Comparison of ENCODE assay signal across 14 cellular contexts in genomic region chr22:24485608-24486007, GRCh38. TPM values are rescaled to one million over a fixed set of nuclear protein-coding genes. Genes with fewer than 3 reads are reported as not detected.
A peak's percentile ranks its signal among the peaks of the same experiment; 100 is the strongest.
DNase-seq lines count a peak whose midpoint lies in the region; ATAC-seq, FAIRE-seq and TF ChIP-seq lines count a peak whose summit lies in the region.
"Had no signal": no experiment of that assay in that cellular context is flagged by ENCODE, and none has a peak within 500 bp of the region (broad histone marks: within the 10 kb centered on the region; RNA-seq: fewer than 3 reads in every experiment).

No MANE protein-coding gene starts in this region.

- DNase-seq in ACHN (peak; percentile 19), GM19239 (ENCODE audit: insufficient read length, low spot score) (no peak), activated B cell treated with CpG ODN at 0.5 μM for 24 hours (no peak), kidney (no peak), HAP-1 (ENCODE audit: low spot score in 2 of 2) (no peak), CD14-positive monocyte (ENCODE audit: low spot score) (no peak)
- no peak for DNase-seq in activated effector memory CD4-positive, alpha-beta T cell treated with anti-CD3 and anti-CD28 coated beads, Interleukin-2, amount 50 U/mL, for 16 hours
- DNase-seq: activated T-cell treated with anti-CD3 and anti-CD28 coated beads, Interleukin-2, amount 50 U/mL, for 72 hours; glutamatergic neuron; midbrain; NCI-H1436 treated with DMSO at 0.1 percent for 48 hours; small intestine had no signal

- H3K36me3 ChIP-seq in kidney (ENCODE audit: control insufficient read depth in 1 of 2, insufficient read depth in 2 of 2, low read length in 2 of 2): no peaks in the 10 kb centered on the region
- no peaks in the 10 kb centered on the region for H3K36me3 ChIP-seq in HAP-1 (replicated peaks)

- H3K36me3 Mint-ChIP-seq in activated B cell treated with CpG ODN at 0.5 μM for 24 hours (ENCODE audit: low read depth) (no peaks in the 10 kb centered on the region), CD14-positive monocyte (peaks cover 0 to 3% of the 10 kb centered on the region in 2 donors)

- POLR2A ChIA-PET in activated B cell treated with CpG ODN at 0.5 μM for 24 hours (lab: Charles Lee): interaction anchor here (0.5 kb wide), 1 partner anchor 67 kb away, joined by 9 read pairs; no protein-coding TSS in a partner anchor

- CTCF ChIA-PET in activated B cell treated with CpG ODN at 0.5 μM for 24 hours (lab: Charles Lee): interaction anchor here (1.5 to 4.6 kb wide), 3 partner anchors 51 to 64 kb away, joined by 4 to 29 read pairs (median 10); no protein-coding TSS in a partner anchor

- ATAC-seq in activated B cell treated with CpG ODN at 0.5 μM for 24 hours (ENCODE audit: low read depth): peak; percentile 75
- no peak for ATAC-seq in esophagus mucosa

- H3K4me1 ChIP-seq in kidney (ENCODE audit: control insufficient read depth in 1 of 2, insufficient read depth in 1 of 2, low read depth in 1 of 2, low read length in 2 of 2) (peaks cover 4 to 21% of the 10 kb centered on the region in 2 donors), HAP-1 (no peaks in the 10 kb centered on the region)

- H3K9ac ChIP-seq in kidney (ENCODE audit: low read length in 2 of 2): no peak overlapping the region

- TF ChIP-seq CTCF in activated B cell treated with CpG ODN at 0.5 μM for 24 hours (IDR thresholded peaks at IDR 0.05) (no peak), kidney (IDR thresholded peaks at IDR 0.05; ENCODE audit: borderline replicate concordance, extremely low read depth, insufficient read depth) (peak; percentile 30), CD14-positive monocyte (IDR thresholded peaks at IDR 0.05) (no peak)

- H3K4me3 ChIP-seq in kidney (ENCODE audit: low read length in 2 of 2) (no peak overlapping the region), HAP-1 (no peak overlapping the region)

- H3K9me3 Mint-ChIP-seq in activated B cell treated with CpG ODN at 0.5 μM for 24 hours: no peaks in the 10 kb centered on the region
- peaks cover 0 to 2% (median 0%) of the 10 kb centered on the region in 7 donors for H3K9me3 Mint-ChIP-seq in CD14-positive monocyte
- H3K9me3 Mint-ChIP-seq: activated T-cell treated with anti-CD3 and anti-CD28 coated beads, Interleukin-2, amount 50 U/mL, for 72 hours had no signal

- in situ Hi-C loops in ACHN (cut with HindIII; ENCODE audit: low pct_ligation_motif_present, low pct_unique_long_range_greater_than_20kb, low sequenced_read_pairs) (no loop called here), HAP-1 (cut with MboI; ENCODE audit: low sequenced_read_pairs) (no loop called here)

- H3K4me1 Mint-ChIP-seq in activated B cell treated with CpG ODN at 0.5 μM for 24 hours: peaks cover 8% of the 10 kb centered on the region
- H3K4me1 Mint-ChIP-seq in CD14-positive monocyte: peaks cover 57% of the 10 kb centered on the region

- H3K27me3 ChIP-seq in HAP-1 (ENCODE audit: low read depth): no peaks in the 10 kb centered on the region

- FAIRE-seq in GM19239 (lab: Jason Lieb, UNC): peak; percentile 39
- FAIRE-seq in kidney (lab: Jason Lieb, UNC): no peak
- FAIRE-seq: small intestine had no signal

- intact Hi-C loops in activated B cell treated with CpG ODN at 0.5 μM for 24 hours (cut with micrococcal nuclease) (loop anchor here (1.0 kb wide), 3 partner anchors 36 to 160 kb away; no protein-coding TSS in a partner anchor), kidney (cut with DNase I) (no loop called here), CD14-positive monocyte (cut with micrococcal nuclease) (no loop called here)

- H3K9me3 ChIP-seq in kidney (ENCODE audit: control insufficient read depth in 1 of 2, low read length in 2 of 2) (no peaks in the 10 kb centered on the region), HAP-1 (no peaks in the 10 kb centered on the region)

- H3K27ac Mint-ChIP-seq in activated B cell treated with CpG ODN at 0.5 μM for 24 hours (no peak overlapping the region), CD14-positive monocyte (peak overlapping the region in 3 of 7 donors; percentile 54 to 74 (median 62))

- H3K4me3 Mint-ChIP-seq in activated B cell treated with CpG ODN at 0.5 μM for 24 hours: no peak overlapping the region
- H3K4me3 Mint-ChIP-seq in CD14-positive monocyte: no peak overlapping the region

- H3K27ac ChIP-seq in kidney (ENCODE audit: low read depth in 2 of 2, low read length in 2 of 2): no peak overlapping the region

- H3K27me3 Mint-ChIP-seq in activated B cell treated with CpG ODN at 0.5 μM for 24 hours (peaks cover 2% of the 10 kb centered on the region), CD14-positive monocyte (ENCODE audit: low read depth in 3 of 3) (peaks cover 0 to 3% (median 0%) of the 10 kb centered on the region in 3 donors)

RNA-seq across cellular contexts. Expression of gene UPB1, which starts 9.5 kb away (rescaled TPM):
- total RNA-seq in activated B cell treated with CpG ODN at 0.5 μM for 24 hours: 1.1 and 1.3 TPM in 2 replicates
- 1.0 TPM for total RNA-seq in kidney
- 64.6 TPM for polyA plus RNA-seq in kidney (ENCODE audit: insufficient read depth, low read depth, low replicate concordance)
- total RNA-seq in esophagus mucosa: 0.12 TPM
- polyA plus RNA-seq in CD14-positive monocyte: under 1 TPM in 1 of 2 donors, not detected in 1; 0.17 TPM
- total RNA-seq: HT1080 had no signal

RNA-seq across cellular contexts. Expression of gene ADORA2A, which starts 58.2 kb away (rescaled TPM):
- total RNA-seq in activated B cell treated with CpG ODN at 0.5 μM for 24 hours: 35.7 and 35.8 TPM in 2 replicates
- 6.9 TPM for total RNA-seq in kidney
- polyA plus RNA-seq in kidney (ENCODE audit: insufficient read depth, low read depth, low replicate concordance): 6.1 TPM
- total RNA-seq in esophagus mucosa: not detected
- polyA plus RNA-seq in CD14-positive monocyte: 1 to 10 TPM; 5.8 to 6.5 TPM
